Comparison of ENCODE assay signal across 1 cellular context in genomic region chr19:5028229-5028886, GRCh38.
TF ChIP-seq lines count a peak whose summit lies in the region.

No MANE protein-coding gene starts in this region.

TF ChIP-seq in IMR-90, 13 proteins besides CTCF, POLR2A, EP300 and RAD21 (continued from another document):
- TF ChIP-seq, protein P1, sequence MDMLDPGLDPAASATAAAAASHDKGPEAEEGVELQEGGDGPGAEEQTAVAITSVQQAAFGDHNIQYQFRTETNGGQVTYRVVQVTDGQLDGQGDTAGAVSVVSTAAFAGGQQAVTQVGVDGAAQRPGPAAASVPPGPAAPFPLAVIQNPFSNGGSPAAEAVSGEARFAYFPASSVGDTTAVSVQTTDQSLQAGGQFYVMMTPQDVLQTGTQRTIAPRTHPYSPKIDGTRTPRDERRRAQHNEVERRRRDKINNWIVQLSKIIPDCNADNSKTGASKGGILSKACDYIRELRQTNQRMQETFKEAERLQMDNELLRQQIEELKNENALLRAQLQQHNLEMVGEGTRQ (IDR thresholded peaks at IDR 0.05; ENCODE audit: low read depth, low read length) = no peak
- TF ChIP-seq FOS (IDR thresholded peaks at IDR 0.05; ENCODE audit: low read depth, low read length) (no peak), SMC3 (IDR thresholded peaks at IDR 0.05; ENCODE audit: low read depth, low read length) (no peak), CHD1 (IDR thresholded peaks at IDR 0.05; ENCODE audit: low read depth, low read length) (no peak)
- TF ChIP-seq, protein P2, sequence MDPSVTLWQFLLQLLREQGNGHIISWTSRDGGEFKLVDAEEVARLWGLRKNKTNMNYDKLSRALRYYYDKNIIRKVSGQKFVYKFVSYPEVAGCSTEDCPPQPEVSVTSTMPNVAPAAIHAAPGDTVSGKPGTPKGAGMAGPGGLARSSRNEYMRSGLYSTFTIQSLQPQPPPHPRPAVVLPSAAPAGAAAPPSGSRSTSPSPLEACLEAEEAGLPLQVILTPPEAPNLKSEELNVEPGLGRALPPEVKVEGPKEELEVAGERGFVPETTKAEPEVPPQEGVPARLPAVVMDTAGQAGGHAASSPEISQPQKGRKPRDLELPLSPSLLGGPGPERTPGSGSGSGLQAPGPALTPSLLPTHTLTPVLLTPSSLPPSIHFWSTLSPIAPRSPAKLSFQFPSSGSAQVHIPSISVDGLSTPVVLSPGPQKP (IDR thresholded peaks at IDR 0.05; ENCODE audit: borderline replicate concordance, low read depth, low read length) = no peak
